ENCODE assay signal across 27 cellular contexts in the genomic region with DNA sequence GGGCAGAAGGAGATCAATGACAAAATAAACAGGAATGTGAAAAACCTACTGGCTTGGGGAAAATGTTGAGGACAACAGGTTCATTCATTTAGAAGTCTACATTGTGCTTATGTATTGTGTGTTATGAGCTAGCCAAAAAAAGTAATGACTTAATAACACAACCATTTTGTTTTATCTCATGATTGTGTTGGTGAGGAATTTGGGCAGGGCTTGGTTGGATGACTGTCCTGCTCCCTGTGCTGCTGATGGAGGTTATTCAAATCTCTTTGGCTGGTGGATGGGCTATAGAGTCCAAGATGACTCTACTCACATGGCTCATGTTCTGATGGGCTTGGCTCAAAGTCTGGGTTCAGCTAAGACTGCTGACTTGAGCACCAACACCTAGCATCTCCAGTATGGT.
A peak's percentile ranks its signal among the peaks of the same experiment; 100 is the strongest.
DNase-seq lines count a peak whose midpoint lies in the region; ATAC-seq, FAIRE-seq and TF ChIP-seq lines count a peak whose summit lies in the region.
"Had no signal": no experiment of that assay in that cellular context is flagged by ENCODE, and none has a peak within 500 bp of the region (broad histone marks: within the 10 kb centered on the region; RNA-seq: fewer than 3 reads in every experiment).

No MANE protein-coding gene starts in this region.

- peaks cover 6% of the 10 kb centered on the region for H3K27me3 ChIP-seq in left ventricle myocardium inferior (ENCODE audit: low read depth)
- H3K27me3 ChIP-seq: BE2C, upper lobe of right lung had no signal

- DNase-seq in Right ventricle myocardium superior: no peak
- DNase-seq in left ventricle myocardium inferior: no peak
- peak; percentile 73 for DNase-seq in epithelial cell of prostate (ENCODE audit: low read depth, low spot score)
- DNase-seq in iris pigment epithelial cell (ENCODE audit: low read depth): peak; percentile 43
- DNase-seq in urothelium cell line (ENCODE audit: low spot score): peak; percentile 41
- DNase-seq in C1 segment of cervical spinal cord (lab: John Stamatoyannopoulos, UW): no peak
- no peak for DNase-seq in immature natural killer cell
- no peak for DNase-seq in stimulated activated CD4-positive, alpha-beta T cell treated with anti-CD3 and anti-CD28 coated beads, Interleukin-2, amount 100 ng/mL, for 24 hours
- DNase-seq: activated CD4-positive, alpha-beta T cell treated with anti-CD3 and anti-CD28 coated beads for 4 hours; activated naive CD8-positive, alpha-beta T cell treated with anti-CD3 and anti-CD28 coated beads for 36 hours; BE2C; Caco-2; cortex of kidney; endodermal cell; KG1; kidney; mesenchymal stem cell; MV-4-11; naive thymus-derived CD4-positive, alpha-beta T cell; NCI-H1694 treated with DMSO at 0.1 percent for 48 hours; NCI-H69; retina; SHP77 treated with DMSO at 0.1 percent for 48 hours; stimulated activated CD8-positive, alpha-beta memory T cell treated with anti-CD3 and anti-CD28 coated beads, Interleukin-4, amount 100 ng/mL, for 48 hours; upper lobe of right lung had no signal

- ATAC-seq in Right ventricle myocardium superior (ENCODE audit: poor library complexity): peak; percentile 68
- ATAC-seq: activated T-helper 17 cell treated with anti-CD3 and anti-CD28 coated beads, Interleukin-2, amount 50 U/mL, for 72 hours; naive thymus-derived CD4-positive, alpha-beta T cell; upper lobe of right lung had no signal

- no peak for FAIRE-seq in urothelium cell line (lab: Jason Lieb, UNC)
- FAIRE-seq: kidney had no signal

- no peaks in the 10 kb centered on the region for H3K4me1 Mint-ChIP-seq in immature natural killer cell
- H3K4me1 Mint-ChIP-seq: activated naive CD8-positive, alpha-beta T cell treated with anti-CD3 and anti-CD28 coated beads for 36 hours; activated T-helper 17 cell treated with anti-CD3 and anti-CD28 coated beads, Interleukin-2, amount 50 U/mL, for 72 hours; brain; endodermal cell; naive thymus-derived CD4-positive, alpha-beta T cell had no signal

- H3K27ac ChIP-seq in left ventricle myocardium inferior (replicated peaks) (no peak overlapping the region), epithelial cell of prostate (peak overlapping the region; percentile 72)
- H3K27ac ChIP-seq: upper lobe of right lung had no signal

- no peaks in the 10 kb centered on the region for H3K36me3 ChIP-seq in left ventricle myocardium inferior
- H3K36me3 ChIP-seq: BE2C, upper lobe of right lung had no signal

- H3K27me3 Mint-ChIP-seq in immature natural killer cell (ENCODE audit: low read depth in 3 of 3): peaks cover 0 to 9% (median 0%) of the 10 kb centered on the region in 3 donors
- H3K27me3 Mint-ChIP-seq: brain had no signal

- no peaks in the 10 kb centered on the region for H3K4me1 ChIP-seq in left ventricle myocardium inferior
- H3K4me1 ChIP-seq: BE2C, Caco-2, upper lobe of right lung had no signal

- intact Hi-C loops in Right ventricle myocardium superior (cut with DNase I): no loop called here
- intact Hi-C loops in left ventricle myocardium inferior (cut with micrococcal nuclease): no loop called here

- H3K36me3 Mint-ChIP-seq in immature natural killer cell: no peaks in the 10 kb centered on the region
- H3K36me3 Mint-ChIP-seq: activated naive CD8-positive, alpha-beta T cell treated with anti-CD3 and anti-CD28 coated beads for 36 hours; brain; naive thymus-derived CD4-positive, alpha-beta T cell had no signal

- no peak overlapping the region for H3K4me3 Mint-ChIP-seq in immature natural killer cell
- H3K4me3 Mint-ChIP-seq: activated naive CD8-positive, alpha-beta T cell treated with anti-CD3 and anti-CD28 coated beads for 36 hours; activated T-helper 17 cell treated with anti-CD3 and anti-CD28 coated beads, Interleukin-2, amount 50 U/mL, for 72 hours; brain; endodermal cell; naive thymus-derived CD4-positive, alpha-beta T cell had no signal

- H3K27ac Mint-ChIP-seq in immature natural killer cell: no peak overlapping the region
- H3K27ac Mint-ChIP-seq: activated naive CD8-positive, alpha-beta T cell treated with anti-CD3 and anti-CD28 coated beads for 36 hours; activated T-helper 17 cell treated with anti-CD3 and anti-CD28 coated beads, Interleukin-2, amount 50 U/mL, for 72 hours; brain; endodermal cell; naive thymus-derived CD4-positive, alpha-beta T cell had no signal

- TF ChIP-seq CTCF in left ventricle myocardium inferior (IDR thresholded peaks at IDR 0.05; ENCODE audit: borderline replicate concordance): no peak

- peaks cover 5% of the 10 kb centered on the region for H3K9me3 ChIP-seq in left ventricle myocardium inferior (replicated peaks)
- H3K9me3 ChIP-seq: BE2C, Caco-2, upper lobe of right lung had no signal

- H3K9me3 Mint-ChIP-seq in immature natural killer cell: peaks cover 0 to 8% (median 3%) of the 10 kb centered on the region in 6 donors

- H3K4me3 ChIP-seq in left ventricle myocardium inferior: no peak overlapping the region
- H3K4me3 ChIP-seq: upper lobe of right lung had no signal

Comparison
In these comparisons a context has a peak if more than half of its experiments do, and no peak if none do; other contexts are left out.
1. DNase-seq: peak in epithelial cell of prostate (single experiment), iris pigment epithelial cell (single experiment) and urothelium cell line (single experiment); none in Right ventricle myocardium superior (single experiment), left ventricle myocardium inferior (single experiment), C1 segment of cervical spinal cord (0 of 14), immature natural killer cell (0 of 3) and stimulated activated CD4-positive, alpha-beta T cell treated with anti-CD3 and anti-CD28 coated beads, Interleukin-2, amount 100 ng/mL, for 24 hours (0 of 2).